1 cellular context compared by ENCODE assay signal in genomic region chr2:85390941-85391669, GRCh38.
TF ChIP-seq lines count a peak whose summit lies in the region.

No MANE protein-coding gene starts in this region.

TF ChIP-seq in HepG2, 621 proteins besides CTCF, POLR2A, EP300 and RAD21 (continued from another document and continues in another):
- TF ChIP-seq TIGD3 (CRISPR knock-in tag; IDR thresholded peaks at IDR 0.05; ENCODE audit: borderline replicate concordance): no peak
- TF ChIP-seq ZFP36 (IDR thresholded peaks at IDR 0.05; ENCODE audit: borderline replicate concordance, low read depth, low read length, partially characterized antibody): no peak
- TF ChIP-seq PAX8 (CRISPR knock-in tag; IDR thresholded peaks at IDR 0.05; ENCODE audit: borderline replicate concordance): 0 out of 2 replicates have a peak, but pooled peaks have one; percentile 57
- TF ChIP-seq RORA (CRISPR knock-in tag; IDR thresholded peaks at IDR 0.05): no peak
- TF ChIP-seq GATAD1 (CRISPR knock-in tag; IDR thresholded peaks at IDR 0.05): peak; percentile 60; the same call in 1 of the 2 replicates
- no peak for TF ChIP-seq MZF1 (CRISPR knock-in tag; IDR thresholded peaks at IDR 0.05; ENCODE audit: borderline replicate concordance)
- TF ChIP-seq SETDB1 (CRISPR knock-in tag; IDR thresholded peaks at IDR 0.05; ENCODE audit: borderline replicate concordance): no peak
- no peak for TF ChIP-seq ZNF354B (CRISPR knock-in tag; IDR thresholded peaks at IDR 0.05)
- TF ChIP-seq ZNF567 (CRISPR knock-in tag; IDR thresholded peaks at IDR 0.05; ENCODE audit: borderline replicate concordance): no peak
- TF ChIP-seq ZNF550 (CRISPR knock-in tag; IDR thresholded peaks at IDR 0.05; ENCODE audit: borderline replicate concordance): no peak
- no peak for TF ChIP-seq GZF1 (CRISPR knock-in tag; IDR thresholded peaks at IDR 0.05)
- TF ChIP-seq SNAPC2 (CRISPR knock-in tag; IDR thresholded peaks at IDR 0.05): no peak
- TF ChIP-seq ZZZ3 (CRISPR knock-in tag; IDR thresholded peaks at IDR 0.05; ENCODE audit: borderline replicate concordance): no peak
- no peak for TF ChIP-seq ZNF839 (CRISPR knock-in tag; IDR thresholded peaks at IDR 0.05; ENCODE audit: borderline replicate concordance)
- TF ChIP-seq SOX5 (CRISPR knock-in tag; IDR thresholded peaks at IDR 0.05; ENCODE audit: borderline replicate concordance): peak; percentile 41; the same call in 1 of the 2 replicates
- no peak for TF ChIP-seq ARNT (IDR thresholded peaks at IDR 0.05)
- no peak for TF ChIP-seq CBX1 (IDR thresholded peaks at IDR 0.05; ENCODE audit: low read depth)
- TF ChIP-seq ZNF572 (CRISPR knock-in tag; IDR thresholded peaks at IDR 0.05): peak; percentile 88; the same call in 1 of the 2 replicates
- no peak for TF ChIP-seq TAF15 (IDR thresholded peaks at IDR 0.05; ENCODE audit: low read depth, low read length, poor library complexity, severe bottlenecking)
- no peak for TF ChIP-seq ZNF280D (CRISPR knock-in tag; IDR thresholded peaks at IDR 0.05)
- no peak for TF ChIP-seq ZNF30 (CRISPR knock-in tag; IDR thresholded peaks at IDR 0.05)
- no peak for TF ChIP-seq ZNF251 (CRISPR knock-in tag; IDR thresholded peaks at IDR 0.05)
- 0 out of 2 replicates have a peak, but pooled peaks have one; percentile 39 for TF ChIP-seq PRDM10 (CRISPR knock-in tag; IDR thresholded peaks at IDR 0.05; ENCODE audit: low read depth)
- no peak for TF ChIP-seq STAT5B (CRISPR knock-in tag; IDR thresholded peaks at IDR 0.05)
- TF ChIP-seq ZNF607 (CRISPR knock-in tag; IDR thresholded peaks at IDR 0.05; ENCODE audit: borderline replicate concordance): no peak
- TF ChIP-seq ELF3 (CRISPR knock-in tag; IDR thresholded peaks at IDR 0.05): 0 out of 2 replicates have a peak, but pooled peaks have one; percentile 46
- no peak for TF ChIP-seq EEA1 (CRISPR knock-in tag; IDR thresholded peaks at IDR 0.05; ENCODE audit: borderline replicate concordance)
- TF ChIP-seq GRHL1 (CRISPR knock-in tag; conservative IDR thresholded peaks at IDR 0.05): no peak
- TF ChIP-seq TP53 (CRISPR knock-in tag; conservative IDR thresholded peaks at IDR 0.05): no peak
- TF ChIP-seq MTA1 (CRISPR knock-in tag; IDR thresholded peaks at IDR 0.05; ENCODE audit: borderline replicate concordance): peak; percentile 57; the same call in 1 of the 2 replicates
- TF ChIP-seq ZKSCAN5 (CRISPR knock-in tag; IDR thresholded peaks at IDR 0.05): no peak
- no peak for TF ChIP-seq ZNF749 (CRISPR knock-in tag; IDR thresholded peaks at IDR 0.05; ENCODE audit: borderline replicate concordance)
- TF ChIP-seq RARG (CRISPR knock-in tag; IDR thresholded peaks at IDR 0.05; ENCODE audit: low read depth): no peak
- no peak for TF ChIP-seq U2AF2 (IDR thresholded peaks at IDR 0.05; ENCODE audit: low read depth, low read length)
- TF ChIP-seq ZFP37 (CRISPR knock-in tag; IDR thresholded peaks at IDR 0.05; ENCODE audit: borderline replicate concordance): no peak
- no peak for TF ChIP-seq ZBTB42 (CRISPR knock-in tag; IDR thresholded peaks at IDR 0.05)
- TF ChIP-seq IKZF5 (CRISPR knock-in tag; IDR thresholded peaks at IDR 0.05): peak; percentile 55; the same call in 1 of the 2 replicates
- no peak for TF ChIP-seq ZNF720 (CRISPR knock-in tag; IDR thresholded peaks at IDR 0.05)
- TF ChIP-seq CERS6 (CRISPR knock-in tag; IDR thresholded peaks at IDR 0.05): no peak
- no peak for TF ChIP-seq HNRNPL (IDR thresholded peaks at IDR 0.05; ENCODE audit: low read depth, low read length)
- no peak for TF ChIP-seq ZNF790 (CRISPR knock-in tag; IDR thresholded peaks at IDR 0.05; ENCODE audit: borderline replicate concordance)
- no peak for TF ChIP-seq TBX3 (IDR thresholded peaks at IDR 0.05; ENCODE audit: borderline replicate concordance)
- no peak for TF ChIP-seq ZNF773 (CRISPR knock-in tag; IDR thresholded peaks at IDR 0.05; ENCODE audit: borderline replicate concordance)
- peak; percentile 42; the same call in 1 of the 2 replicates for TF ChIP-seq GABPB1 (CRISPR knock-in tag; IDR thresholded peaks at IDR 0.05)
- no peak for TF ChIP-seq GPBP1L1 (CRISPR knock-in tag; IDR thresholded peaks at IDR 0.05)
- no peak for TF ChIP-seq AFF4 (CRISPR knock-in tag; IDR thresholded peaks at IDR 0.05)
- no peak for TF ChIP-seq GTF2F1 (IDR thresholded peaks at IDR 0.05; ENCODE audit: low read length)
- no peak for TF ChIP-seq ZFP36L1 (CRISPR knock-in tag; IDR thresholded peaks at IDR 0.05)
- no peak for TF ChIP-seq KDM6A (CRISPR knock-in tag; IDR thresholded peaks at IDR 0.05; ENCODE audit: low read depth)
- no peak for TF ChIP-seq SSRP1 (CRISPR knock-in tag; IDR thresholded peaks at IDR 0.05)
